Comparison of ENCODE assay signal across 7 cellular contexts in the genomic region with DNA sequence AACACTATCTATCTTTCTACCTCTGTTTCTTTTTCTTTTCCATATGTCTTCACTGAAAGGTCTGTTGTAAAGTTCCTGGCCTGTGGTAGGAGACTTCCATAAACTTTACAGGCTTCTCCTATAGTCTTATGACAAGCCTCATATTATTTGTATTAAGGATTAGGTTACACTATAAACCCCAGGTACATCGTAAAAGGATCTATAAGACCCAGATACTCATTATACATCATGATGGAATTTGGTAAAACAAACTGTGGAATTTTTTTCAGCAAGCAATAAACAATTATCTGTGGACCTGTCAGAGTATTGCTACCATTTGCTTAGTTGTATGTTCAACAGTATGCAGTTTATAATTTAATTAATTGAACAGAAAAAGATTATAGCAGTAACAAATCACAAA. TPM values are rescaled to one million over a fixed set of nuclear protein-coding genes. Genes with fewer than 3 reads are reported as not detected.
"Had no signal": no experiment of that assay in that cellular context is flagged by ENCODE, and none has a peak within 500 bp of the region (broad histone marks: within the 10 kb centered on the region; RNA-seq: fewer than 3 reads in every experiment).

No MANE protein-coding gene starts in this region.

- H3K4me3 Mint-ChIP-seq: GM23338, H9 had no signal

- H2AFZ ChIP-seq: GM23338 had no signal

- H3K27ac Mint-ChIP-seq: GM23338, H9 had no signal

- ATAC-seq: GM23338, K562 had no signal

- H3K4me3 ChIP-seq: GM23338, K562 had no signal

- H3K9me3 Mint-ChIP-seq: GM23338, H9 had no signal

- DNase-seq: H9, HCEC 1CT, IMR-90, KG1 had no signal

- H3K4me2 ChIP-seq: GM23338 had no signal

RNA-seq across cellular contexts. Expression of a gene that starts 55.5 kb away (rescaled TPM):
- total RNA-seq: H1, H9, IMR-90, K562 had no signal
